Comparison of ENCODE assay signal across 12 cellular contexts in the genomic region with DNA sequence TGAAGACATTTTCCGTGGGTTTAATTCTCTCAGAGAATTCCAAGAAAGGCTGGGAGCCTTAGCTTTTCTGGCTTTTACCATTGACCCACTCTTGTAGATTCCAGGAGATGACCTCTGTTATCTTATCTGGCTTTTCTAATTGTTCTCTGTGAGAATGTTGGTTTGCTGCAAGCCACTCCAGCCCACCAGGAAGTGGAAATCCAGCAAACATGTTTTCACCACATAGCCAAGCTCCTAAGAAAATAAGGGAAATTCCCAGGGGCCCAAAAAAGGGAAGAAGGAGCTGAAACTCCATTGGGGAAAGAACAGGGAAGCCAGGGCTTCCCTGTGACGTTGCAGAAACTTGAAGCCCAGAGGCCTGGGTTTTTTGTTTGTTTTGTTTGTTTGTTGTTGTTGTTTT. TPM values are rescaled to one million over a fixed set of nuclear protein-coding genes. Genes with fewer than 3 reads are reported as not detected.
A peak's percentile ranks its signal among the peaks of the same experiment; 100 is the strongest.
DNase-seq lines count a peak whose midpoint lies in the region; ATAC-seq and TF ChIP-seq lines count a peak whose summit lies in the region.
"Had no signal": no experiment of that assay in that cellular context is flagged by ENCODE, and none has a peak within 500 bp of the region (broad histone marks: within the 10 kb centered on the region; RNA-seq: fewer than 3 reads in every experiment).

No MANE protein-coding gene starts in this region.

- H3K9me3 ChIP-seq in cardiac muscle cell (ENCODE audit: low read depth): no peaks in the 10 kb centered on the region
- H3K9me3 ChIP-seq in endodermal cell (ENCODE audit: control insufficient read depth, low read length): no peaks in the 10 kb centered on the region
- H3K9me3 ChIP-seq in lower lobe of right lung: no peaks in the 10 kb centered on the region
- no peaks in the 10 kb centered on the region for H3K9me3 ChIP-seq in upper lobe of right lung
- H3K9me3 ChIP-seq: transverse colon had no signal

- H3K36me3 Mint-ChIP-seq in endodermal cell (ENCODE audit: low read depth): peaks cover 27% of the 10 kb centered on the region

- DNase-seq in cardiac muscle cell (ENCODE audit: low read depth in 1 of 2, low spot score in 1 of 2) (peak; percentile 50 to 87), cardiac septum (ENCODE audit: low spot score) (no peak), endodermal cell (peak; percentile 60), lower lobe of right lung (no peak), upper lobe of right lung (no peak), GOT3 (lab: John Stamatoyannopoulos, UW) (no peak)
- DNase-seq: activated CD4-positive, alpha-beta T cell treated with anti-CD3 and anti-CD28 coated beads, Interleukin-2, amount 50 U/mL, for 4 hours; foreskin melanocyte; NCI-H2171 treated with DMSO at 0.1 percent for 48 hours; transverse colon had no signal

- peak overlapping the region; percentile 93 for H3K27ac ChIP-seq in cardiac muscle cell
- H3K27ac ChIP-seq in endodermal cell (ENCODE audit: low read depth, low read length): peak overlapping the region; percentile 27
- peak overlapping the region; percentile 32 for H3K27ac ChIP-seq in lower lobe of right lung
- H3K27ac ChIP-seq in upper lobe of right lung: peak overlapping the region; percentile 68

- H3K27me3 Mint-ChIP-seq in endodermal cell (ENCODE audit: insufficient read depth): no peaks in the 10 kb centered on the region

- H3K9me3 Mint-ChIP-seq in endodermal cell: peaks cover 2% of the 10 kb centered on the region

- no peak overlapping the region for H3K4me3 ChIP-seq in cardiac muscle cell
- peak overlapping the region; percentile 37 for H3K4me3 ChIP-seq in endodermal cell (ENCODE audit: low read length)
- H3K4me3 ChIP-seq in lower lobe of right lung: no peak overlapping the region
- H3K4me3 ChIP-seq in upper lobe of right lung: no peak overlapping the region
- H3K4me3 ChIP-seq: transverse colon had no signal

- H3K27me3 ChIP-seq in cardiac muscle cell (no peaks in the 10 kb centered on the region), endodermal cell (ENCODE audit: control insufficient read depth, insufficient read depth, low read length, poor library complexity, severe bottlenecking) (no peaks in the 10 kb centered on the region), lower lobe of right lung (ENCODE audit: low read depth) (no peaks in the 10 kb centered on the region), upper lobe of right lung (no peaks in the 10 kb centered on the region)
- H3K27me3 ChIP-seq: transverse colon had no signal

- H3K36me3 ChIP-seq in cardiac muscle cell (peaks cover 14% of the 10 kb centered on the region), endodermal cell (ENCODE audit: control insufficient read depth, insufficient read depth, low read length) (peaks cover 22% of the 10 kb centered on the region), lower lobe of right lung (peaks cover 31% of the 10 kb centered on the region), upper lobe of right lung (peaks cover 28% of the 10 kb centered on the region)

- H3K9ac ChIP-seq in endodermal cell (ENCODE audit: extremely low read depth, low read length, poor library complexity, severe bottlenecking): peak overlapping the region; percentile 44

- WGBS in endodermal cell (ENCODE audit: insufficient coverage in 1 of 2, insufficient read length in 1 of 2), 2 experiments: 50 to 51% methylated on average over 1 to 2 of the region's 2 CpGs

- intact Hi-C loops in cardiac septum (cut with DNase I) (no loop called here), lower lobe of right lung (cut with DNase I) (no loop called here), upper lobe of right lung (cut with DNase I) (no loop called here)

- H3K4me1 ChIP-seq in cardiac muscle cell (ENCODE audit: low read depth) (peaks cover 23% of the 10 kb centered on the region), endodermal cell (ENCODE audit: control insufficient read depth, insufficient read depth, low read length) (peaks cover 4% of the 10 kb centered on the region), lower lobe of right lung (peaks cover 45% of the 10 kb centered on the region), upper lobe of right lung (peaks cover 32% of the 10 kb centered on the region)

- TF ChIP-seq CTCF in cardiac muscle cell (IDR thresholded peaks at IDR 0.05; ENCODE audit: low read depth, low read length) (no peak), endodermal cell (conservative IDR thresholded peaks at IDR 0.05) (no peak), lower lobe of right lung (IDR thresholded peaks at IDR 0.05) (no peak), upper lobe of right lung (IDR thresholded peaks at IDR 0.05) (no peak)

- H3K4me1 Mint-ChIP-seq in endodermal cell: peaks cover 25% of the 10 kb centered on the region

- H3K27ac Mint-ChIP-seq in endodermal cell: peak overlapping the region; percentile 91

- ATAC-seq in lower lobe of right lung (no peak), upper lobe of right lung (no peak), HG03139 (IDR thresholded peaks at IDR 0.05; ENCODE audit: unreplicated experiment) (no peak), HG02588 (IDR thresholded peaks at IDR 0.05; ENCODE audit: unreplicated experiment) (no peak)

- H3K4me3 Mint-ChIP-seq in endodermal cell: peak overlapping the region; percentile 23

RNA-seq across cellular contexts. Expression of a gene that starts 19.7 kb away (rescaled TPM):
- total RNA-seq in cardiac muscle cell (19.7 and 23.9 TPM in 2 replicates), cardiac septum (23.7 TPM), endodermal cell (10 to 100 TPM; 50.7 to 62.0 TPM), lower lobe of right lung (43.0 TPM), upper lobe of right lung (39.3 TPM)
- polyA plus RNA-seq in cardiac muscle cell: 12.3 and 15.0 TPM in 2 replicates
- polyA plus RNA-seq in endodermal cell (2013, experiment 1 of 2): 42.7 TPM
- polyA plus RNA-seq in endodermal cell (2013, experiment 2 of 2): 40.5 TPM

RNA-seq across cellular contexts. Expression of a gene that starts 30.4 kb away (rescaled TPM):
- total RNA-seq in cardiac muscle cell (24.2 and 37.9 TPM in 2 replicates), cardiac septum (22.6 TPM), endodermal cell (10 to 100 TPM; 41.4 to 43.3 TPM), lower lobe of right lung (61.1 TPM), upper lobe of right lung (50.0 TPM)
- polyA plus RNA-seq in cardiac muscle cell: 20.5 and 23.6 TPM in 2 replicates
- 23.4 TPM for polyA plus RNA-seq in endodermal cell (2013, experiment 1 of 2)
- 27.2 TPM for polyA plus RNA-seq in endodermal cell (2013, experiment 2 of 2)

Comparison
In these comparisons a context has a peak if more than half of its experiments do, and no peak if none do; other contexts are left out.
1. DNase-seq: peak in cardiac muscle cell (2 of 2) and endodermal cell (single experiment); none in cardiac septum (single experiment), lower lobe of right lung (single experiment), upper lobe of right lung (single experiment) and GOT3 (single experiment).
2. H3K27ac ChIP-seq: peak in every context shown above with its lines; median percentile 93 in cardiac muscle cell; 68 in upper lobe of right lung; 32 in lower lobe of right lung; 27 in endodermal cell.